In genomic region chr20:35341366-35342028, GRCh38 we compare ENCODE assay signal across 23 cellular contexts. TPM values are rescaled to one million over a fixed set of nuclear protein-coding genes. Genes with fewer than 3 reads are reported as not detected.
DNase-seq lines count a peak whose midpoint lies in the region; TF ChIP-seq lines count a peak whose summit lies in the region.
"Had no signal": no experiment of that assay in that cellular context is flagged by ENCODE, and none has a peak within 500 bp of the region (broad histone marks: within the 10 kb centered on the region; RNA-seq: fewer than 3 reads in every experiment).

No MANE protein-coding gene starts in this region.

- peaks cover 67% of the 10 kb centered on the region for H3K4me1 Mint-ChIP-seq in HFFc6 (ENCODE audit: low read depth)
- H3K4me1 Mint-ChIP-seq: stimulated activated memory B cell treated with anti-CD40 and anti-IgM and Interleukin-4, amounts not matched to agents 10 μg/mL and 1 μg/mL and 100 μg/mL, for 72 hours had no signal

- peaks cover 8% of the 10 kb centered on the region for H3K9me3 Mint-ChIP-seq in HFFc6
- H3K9me3 Mint-ChIP-seq: activated naive CD4-positive, alpha-beta T cell treated with anti-CD3 and anti-CD28 coated beads for 36 hours; stimulated activated memory B cell treated with anti-CD40 and anti-IgM and Interleukin-4, amounts not matched to agents 10 μg/mL and 1 μg/mL and 100 μg/mL, for 72 hours had no signal

- peaks cover 6% of the 10 kb centered on the region for H3K79me1 ChIP-seq in mesenchymal stem cell (replicated peaks; ENCODE audit: low read length, poor library complexity, severe bottlenecking)

- DNase-seq in AG10803 (ENCODE audit: low read depth): peak; percentile 75
- no peak for DNase-seq in HFFc6
- no peak for DNase-seq in breast epithelium (ENCODE audit: low spot score in 2 of 2)
- DNase-seq in mesenchymal stem cell: no peak
- DNase-seq in stimulated activated CD4-positive, alpha-beta T cell treated with anti-CD3 and anti-CD28 coated beads, Interleukin-4, amount 100 ng/mL, for 4 hours: no peak
- no peak for DNase-seq in DMS 273 treated with DMSO at 0.1 percent for 48 hours (lab: John Stamatoyannopoulos, UW)
- no peak for DNase-seq in stimulated activated CD4-positive, alpha-beta T cell treated with anti-CD3 and anti-CD28 coated beads, Interleukin-2, amount 100 ng/mL, for 24 hours
- no peak for DNase-seq in NCI-H1092 treated with DMSO at 0.1 percent for 48 hours (lab: John Stamatoyannopoulos, UW)
- DNase-seq: activated CD4-positive, alpha-beta memory T cell treated with anti-CD3 and anti-CD28 coated beads for 36 hours; activated naive CD4-positive, alpha-beta T cell treated with anti-CD3 and anti-CD28 coated beads for 36 hours; body of pancreas; cortex of kidney; DMS79 treated with DMSO at 0.1 percent for 48 hours; left colon; SJCRH30; T-helper 2 cell; tibial artery had no signal

- H2BK12ac ChIP-seq in mesenchymal stem cell (ENCODE audit: low read length in 2 of 2): peak overlapping the region; percentile 30 to 52

- no peak overlapping the region for H3K4me2 ChIP-seq in mesenchymal stem cell (ENCODE audit: low read length, poor library complexity, severe bottlenecking)

- peak overlapping the region; percentile 29 for H4K8ac ChIP-seq in mesenchymal stem cell (ENCODE audit: low read length)

- no peak overlapping the region for H3K4me3 ChIP-seq in AG10803 (ENCODE audit: low read length)
- H3K4me3 ChIP-seq in breast epithelium: no peak overlapping the region
- H3K4me3 ChIP-seq in mesenchymal stem cell (ENCODE audit: insufficient read depth in 1 of 2, low read depth in 1 of 2, low read length in 2 of 2): no peak overlapping the region
- H3K4me3 ChIP-seq: body of pancreas, SJCRH30, tibial artery had no signal

- H3K36me3 Mint-ChIP-seq in HFFc6 (ENCODE audit: low read depth): peaks cover 42% of the 10 kb centered on the region

- intact Hi-C loops in breast epithelium (cut with DNase I; ENCODE audit: low total_unique reads): no loop called here

- H3K27me3 ChIP-seq in breast epithelium: no peaks in the 10 kb centered on the region
- no peaks in the 10 kb centered on the region for H3K27me3 ChIP-seq in mesenchymal stem cell (ENCODE audit: control insufficient read depth in 1 of 2, insufficient read depth in 1 of 2, low read length in 2 of 2)
- H3K27me3 ChIP-seq: body of pancreas, SJCRH30, tibial artery had no signal

- peak overlapping the region in 1 of 2 experiments; percentile 21 for H3K4ac ChIP-seq in mesenchymal stem cell (ENCODE audit: low read depth in 1 of 2, low read length in 2 of 2)

- no peak overlapping the region for H2BK15ac ChIP-seq in mesenchymal stem cell (ENCODE audit: low read depth, poor library complexity, severe bottlenecking)

- no peak overlapping the region for H2AFZ ChIP-seq in mesenchymal stem cell (ENCODE audit: low read depth, low read length)

- H3K27ac Mint-ChIP-seq in HFFc6: peak overlapping the region; percentile 41
- H3K27ac Mint-ChIP-seq: activated CD4-positive, alpha-beta memory T cell treated with anti-CD3 and anti-CD28 coated beads for 36 hours; activated naive CD4-positive, alpha-beta T cell treated with anti-CD3 and anti-CD28 coated beads for 36 hours; stimulated activated memory B cell treated with anti-CD40 and anti-IgM and Interleukin-4, amounts not matched to agents 10 μg/mL and 1 μg/mL and 100 μg/mL, for 72 hours had no signal

- H2BK120ac ChIP-seq in mesenchymal stem cell (ENCODE audit: low read depth, low read length): no peak overlapping the region

- H3K4me3 Mint-ChIP-seq in HFFc6: no peak overlapping the region
- H3K4me3 Mint-ChIP-seq: activated CD4-positive, alpha-beta memory T cell treated with anti-CD3 and anti-CD28 coated beads for 36 hours; activated naive CD4-positive, alpha-beta T cell treated with anti-CD3 and anti-CD28 coated beads for 36 hours; stimulated activated memory B cell treated with anti-CD40 and anti-IgM and Interleukin-4, amounts not matched to agents 10 μg/mL and 1 μg/mL and 100 μg/mL, for 72 hours had no signal

- peak overlapping the region; percentile 98 for H2AK5ac ChIP-seq in mesenchymal stem cell (ENCODE audit: low read length, severe bottlenecking)

- H3K4me1 ChIP-seq in breast epithelium (peaks cover 0 to 13% of the 10 kb centered on the region in 2 donors), mesenchymal stem cell (ENCODE audit: control insufficient read depth, insufficient read depth, low read depth, low read length) (peaks cover 19% of the 10 kb centered on the region)
- H3K4me1 ChIP-seq: tibial artery had no signal

- H3K23ac ChIP-seq in mesenchymal stem cell (ENCODE audit: low read length in 2 of 2): peak overlapping the region in 1 of 2 experiments; percentile 31

- peak overlapping the region; percentile 47 to 75 for H3K18ac ChIP-seq in mesenchymal stem cell (ENCODE audit: low read depth in 1 of 2, low read length in 2 of 2)

- H3K27me3 Mint-ChIP-seq in HFFc6 (ENCODE audit: insufficient read depth): no peaks in the 10 kb centered on the region
- H3K27me3 Mint-ChIP-seq: activated CD4-positive, alpha-beta memory T cell treated with anti-CD3 and anti-CD28 coated beads for 36 hours; stimulated activated memory B cell treated with anti-CD40 and anti-IgM and Interleukin-4, amounts not matched to agents 10 μg/mL and 1 μg/mL and 100 μg/mL, for 72 hours had no signal

- H3K9me3 ChIP-seq in breast epithelium (no peaks in the 10 kb centered on the region), mesenchymal stem cell (ENCODE audit: control insufficient read depth, low read length) (no peaks in the 10 kb centered on the region)
- H3K9me3 ChIP-seq: body of pancreas, SJCRH30, tibial artery had no signal

- H4K91ac ChIP-seq in mesenchymal stem cell (ENCODE audit: low read length): no peak overlapping the region

- TF ChIP-seq CTCF in AG10803 (conservative IDR thresholded peaks at IDR 0.05; ENCODE audit: low read length): no peak
- no peak for TF ChIP-seq CTCF in HFFc6 (IDR thresholded peaks at IDR 0.05)
- no peak for TF ChIP-seq CTCF in breast epithelium (IDR thresholded peaks at IDR 0.05)

- peak overlapping the region; percentile 88 for H2BK5ac ChIP-seq in mesenchymal stem cell (ENCODE audit: low read depth, low read length, poor library complexity, severe bottlenecking)

- peak overlapping the region; percentile 33 to 45 for H3K27ac ChIP-seq in breast epithelium
- peak overlapping the region; percentile 96 for H3K27ac ChIP-seq in mesenchymal stem cell (ENCODE audit: low read length, poor library complexity, severe bottlenecking)
- H3K27ac ChIP-seq: body of pancreas, KMS-11, SJCRH30, tibial artery, VCaP had no signal

- H3K36me3 ChIP-seq in breast epithelium (no peaks in the 10 kb centered on the region), mesenchymal stem cell (ENCODE audit: control insufficient read depth in 1 of 2, insufficient read depth in 2 of 2, low read depth in 1 of 2, low read length in 2 of 2) (peaks cover 7 to 40% of the 10 kb centered on the region in 2 experiments)

- no peak for TF ChIP-seq POLR2A in breast epithelium (IDR thresholded peaks at IDR 0.05)

- no peak overlapping the region for H3K9ac ChIP-seq in mesenchymal stem cell (ENCODE audit: low read length)
- H3K9ac ChIP-seq: KMS-11 had no signal

- no peak overlapping the region for H3K14ac ChIP-seq in mesenchymal stem cell (ENCODE audit: low read length in 2 of 2)

- WGBS in mesenchymal stem cell: 89% methylated on average over 3 of the region's 4 CpGs

RNA-seq across cellular contexts. Expression of gene FAM83C, which starts 49.3 kb away (rescaled TPM):
- not detected for total RNA-seq in HFFc6 (2021; fragmentation: NEBNext Ultra II Directional; extraction: Animal tissue kit (Norgen Biotek cat#: 25700))
- under 1 TPM in 1 of 3 donors, not detected in 2; 0.15 TPM for total RNA-seq in breast epithelium
- polyA plus RNA-seq in mesenchymal stem cell (2013, experiment 1 of 2): not detected
- not detected for polyA plus RNA-seq in mesenchymal stem cell (2013, experiment 2 of 2)
- total RNA-seq: activated CD4-positive, alpha-beta memory T cell treated with anti-CD3 and anti-CD28 coated beads for 36 hours; activated naive CD4-positive, alpha-beta T cell treated with anti-CD3 and anti-CD28 coated beads for 36 hours; body of pancreas; frontal cortex; mononuclear cell; renal cortical epithelial cell; SJCRH30 had no signal

RNA-seq across cellular contexts. Expression of gene EIF6, which starts 56.9 kb away (rescaled TPM):
- 100 to 1,000 TPM; 176 to 194 (median 185) TPM for total RNA-seq in HFFc6 (2021; fragmentation: NEBNext Ultra II Directional; extraction: Animal tissue kit (Norgen Biotek cat#: 25700))
- 10 to 100 TPM; 81.9 to 98.6 (median 88.0) TPM for total RNA-seq in breast epithelium
- 110 TPM for polyA plus RNA-seq in mesenchymal stem cell (2013, experiment 1 of 2)
- 112 TPM for polyA plus RNA-seq in mesenchymal stem cell (2013, experiment 2 of 2)
